1 cellular context compared by ENCODE assay signal in the genomic region with DNA sequence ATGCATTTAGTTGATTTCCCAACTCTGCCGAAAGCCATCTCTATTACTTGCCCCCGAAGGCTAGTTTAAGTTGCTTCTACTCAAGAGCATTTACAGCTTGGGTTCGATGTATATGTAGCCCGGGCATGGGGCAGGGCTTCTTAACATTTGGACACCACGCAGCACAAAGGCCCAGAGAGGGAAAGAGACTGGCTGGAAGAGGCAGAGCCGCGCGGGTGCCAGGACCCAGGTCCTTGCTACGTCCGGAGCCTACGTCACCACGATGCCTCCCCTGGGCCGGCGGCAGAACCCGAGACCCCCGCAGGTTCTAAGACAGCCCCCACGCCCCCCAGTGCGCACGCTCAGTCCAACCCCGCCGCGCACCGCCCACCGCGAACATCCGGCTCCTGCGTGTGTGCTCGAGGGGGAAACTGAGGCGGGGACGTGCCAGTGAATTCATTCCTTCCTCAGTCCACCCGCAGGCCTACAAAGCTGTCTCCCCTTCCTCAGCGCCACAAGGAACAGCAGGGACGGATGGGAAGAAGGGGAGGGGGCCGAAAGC.
TF ChIP-seq lines count a peak whose summit lies in the region.

No MANE protein-coding gene starts in this region.

TF ChIP-seq in GM12878, 131 proteins besides CTCF, POLR2A, EP300 and RAD21 (continues in another document):
- TF ChIP-seq ZNF622 (IDR thresholded peaks at IDR 0.05) (no peak), TCF7 (IDR thresholded peaks at IDR 0.05; ENCODE audit: borderline replicate concordance) (no peak), SIN3A (IDR thresholded peaks at IDR 0.05; ENCODE audit: low read depth, low read length) (0 out of 2 replicates have a peak, but pooled peaks have one; percentile 14), CREB1 (IDR thresholded peaks at IDR 0.05; ENCODE audit: low read depth) (no peak; the same call in 1 of the 2 replicates), MYB (IDR thresholded peaks at IDR 0.05; ENCODE audit: borderline replicate concordance, low read depth, low read length) (no peak), RUNX3 (IDR thresholded peaks at IDR 0.05; ENCODE audit: low read length) (no peak), NFXL1 (IDR thresholded peaks at IDR 0.05; ENCODE audit: borderline replicate concordance) (peak; percentile 56; the same call in 1 of the 2 replicates), TAF1 (IDR thresholded peaks at IDR 0.05; ENCODE audit: borderline replicate concordance, low read depth, low read length) (no peak), ZBED1 (IDR thresholded peaks at IDR 0.05; ENCODE audit: borderline replicate concordance) (no peak), TBL1XR1 (IDR thresholded peaks at IDR 0.05; ENCODE audit: low read depth, low read length) (peak; percentile 43; the same call in 1 of the 2 replicates), CHD2 (IDR thresholded peaks at IDR 0.05; ENCODE audit: borderline replicate concordance, low read depth, low read length) (no peak), ZNF207 (IDR thresholded peaks at IDR 0.05; ENCODE audit: borderline replicate concordance) (no peak), PBX3 (IDR thresholded peaks at IDR 0.05; ENCODE audit: insufficient replicate concordance, low read depth, low read length) (no peak), MXI1 (IDR thresholded peaks at IDR 0.05; ENCODE audit: low read depth, low read length) (0 out of 2 replicates have a peak, but pooled peaks have one; percentile 1), SREBF2 (IDR thresholded peaks at IDR 0.05; ENCODE audit: low read length) (no peak), IRF5 (IDR thresholded peaks at IDR 0.05; ENCODE audit: borderline replicate concordance) (no peak), YY1 (IDR thresholded peaks at IDR 0.05; ENCODE audit: low read depth, low read length) (no peak), SRF (IDR thresholded peaks at IDR 0.05; ENCODE audit: low read depth in 2 of 2, low read length in 2 of 2) (no peak), RELB (IDR thresholded peaks at IDR 0.05; ENCODE audit: low read depth) (peak; percentile 42; the same call in 1 of the 2 replicates), MEF2B (IDR thresholded peaks at IDR 0.05; ENCODE audit: partially characterized antibody, poor library complexity, severe bottlenecking) (no peak), MYC (IDR thresholded peaks at IDR 0.05; ENCODE audit: insufficient read depth, insufficient read length, insufficient replicate concordance, low read length, severe bottlenecking) (peak; percentile 11)
- TF ChIP-seq, protein P1, sequence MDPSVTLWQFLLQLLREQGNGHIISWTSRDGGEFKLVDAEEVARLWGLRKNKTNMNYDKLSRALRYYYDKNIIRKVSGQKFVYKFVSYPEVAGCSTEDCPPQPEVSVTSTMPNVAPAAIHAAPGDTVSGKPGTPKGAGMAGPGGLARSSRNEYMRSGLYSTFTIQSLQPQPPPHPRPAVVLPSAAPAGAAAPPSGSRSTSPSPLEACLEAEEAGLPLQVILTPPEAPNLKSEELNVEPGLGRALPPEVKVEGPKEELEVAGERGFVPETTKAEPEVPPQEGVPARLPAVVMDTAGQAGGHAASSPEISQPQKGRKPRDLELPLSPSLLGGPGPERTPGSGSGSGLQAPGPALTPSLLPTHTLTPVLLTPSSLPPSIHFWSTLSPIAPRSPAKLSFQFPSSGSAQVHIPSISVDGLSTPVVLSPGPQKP (IDR thresholded peaks at IDR 0.05; ENCODE audit: low read depth, low read length) = 0 out of 2 replicates have a peak, but pooled peaks have one; percentile 49
- TF ChIP-seq, protein P2, sequence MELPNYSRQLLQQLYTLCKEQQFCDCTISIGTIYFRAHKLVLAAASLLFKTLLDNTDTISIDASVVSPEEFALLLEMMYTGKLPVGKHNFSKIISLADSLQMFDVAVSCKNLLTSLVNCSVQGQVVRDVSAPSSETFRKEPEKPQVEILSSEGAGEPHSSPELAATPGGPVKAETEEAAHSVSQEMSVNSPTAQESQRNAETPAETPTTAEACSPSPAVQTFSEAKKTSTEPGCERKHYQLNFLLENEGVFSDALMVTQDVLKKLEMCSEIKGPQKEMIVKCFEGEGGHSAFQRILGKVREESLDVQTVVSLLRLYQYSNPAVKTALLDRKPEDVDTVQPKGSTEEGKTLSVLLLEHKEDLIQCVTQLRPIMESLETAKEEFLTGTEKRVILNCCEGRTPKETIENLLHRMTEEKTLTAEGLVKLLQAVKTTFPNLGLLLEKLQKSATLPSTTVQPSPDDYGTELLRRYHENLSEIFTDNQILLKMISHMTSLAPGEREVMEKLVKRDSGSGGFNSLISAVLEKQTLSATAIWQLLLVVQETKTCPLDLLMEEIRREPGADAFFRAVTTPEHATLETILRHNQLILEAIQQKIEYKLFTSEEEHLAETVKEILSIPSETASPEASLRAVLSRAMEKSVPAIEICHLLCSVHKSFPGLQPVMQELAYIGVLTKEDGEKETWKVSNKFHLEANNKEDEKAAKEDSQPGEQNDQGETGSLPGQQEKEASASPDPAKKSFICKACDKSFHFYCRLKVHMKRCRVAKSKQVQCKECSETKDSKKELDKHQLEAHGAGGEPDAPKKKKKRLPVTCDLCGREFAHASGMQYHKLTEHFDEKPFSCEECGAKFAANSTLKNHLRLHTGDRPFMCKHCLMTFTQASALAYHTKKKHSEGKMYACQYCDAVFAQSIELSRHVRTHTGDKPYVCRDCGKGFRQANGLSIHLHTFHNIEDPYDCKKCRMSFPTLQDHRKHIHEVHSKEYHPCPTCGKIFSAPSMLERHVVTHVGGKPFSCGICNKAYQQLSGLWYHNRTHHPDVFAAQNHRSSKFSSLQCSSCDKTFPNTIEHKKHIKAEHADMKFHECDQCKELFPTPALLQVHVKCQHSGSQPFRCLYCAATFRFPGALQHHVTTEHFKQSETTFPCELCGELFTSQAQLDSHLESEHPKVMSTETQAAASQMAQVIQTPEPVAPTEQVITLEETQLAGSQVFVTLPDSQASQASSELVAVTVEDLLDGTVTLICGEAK (IDR thresholded peaks at IDR 0.05; ENCODE audit: borderline replicate concordance) = 0 out of 2 replicates have a peak, but pooled peaks have one; percentile 19
- TF ChIP-seq, protein P3, sequence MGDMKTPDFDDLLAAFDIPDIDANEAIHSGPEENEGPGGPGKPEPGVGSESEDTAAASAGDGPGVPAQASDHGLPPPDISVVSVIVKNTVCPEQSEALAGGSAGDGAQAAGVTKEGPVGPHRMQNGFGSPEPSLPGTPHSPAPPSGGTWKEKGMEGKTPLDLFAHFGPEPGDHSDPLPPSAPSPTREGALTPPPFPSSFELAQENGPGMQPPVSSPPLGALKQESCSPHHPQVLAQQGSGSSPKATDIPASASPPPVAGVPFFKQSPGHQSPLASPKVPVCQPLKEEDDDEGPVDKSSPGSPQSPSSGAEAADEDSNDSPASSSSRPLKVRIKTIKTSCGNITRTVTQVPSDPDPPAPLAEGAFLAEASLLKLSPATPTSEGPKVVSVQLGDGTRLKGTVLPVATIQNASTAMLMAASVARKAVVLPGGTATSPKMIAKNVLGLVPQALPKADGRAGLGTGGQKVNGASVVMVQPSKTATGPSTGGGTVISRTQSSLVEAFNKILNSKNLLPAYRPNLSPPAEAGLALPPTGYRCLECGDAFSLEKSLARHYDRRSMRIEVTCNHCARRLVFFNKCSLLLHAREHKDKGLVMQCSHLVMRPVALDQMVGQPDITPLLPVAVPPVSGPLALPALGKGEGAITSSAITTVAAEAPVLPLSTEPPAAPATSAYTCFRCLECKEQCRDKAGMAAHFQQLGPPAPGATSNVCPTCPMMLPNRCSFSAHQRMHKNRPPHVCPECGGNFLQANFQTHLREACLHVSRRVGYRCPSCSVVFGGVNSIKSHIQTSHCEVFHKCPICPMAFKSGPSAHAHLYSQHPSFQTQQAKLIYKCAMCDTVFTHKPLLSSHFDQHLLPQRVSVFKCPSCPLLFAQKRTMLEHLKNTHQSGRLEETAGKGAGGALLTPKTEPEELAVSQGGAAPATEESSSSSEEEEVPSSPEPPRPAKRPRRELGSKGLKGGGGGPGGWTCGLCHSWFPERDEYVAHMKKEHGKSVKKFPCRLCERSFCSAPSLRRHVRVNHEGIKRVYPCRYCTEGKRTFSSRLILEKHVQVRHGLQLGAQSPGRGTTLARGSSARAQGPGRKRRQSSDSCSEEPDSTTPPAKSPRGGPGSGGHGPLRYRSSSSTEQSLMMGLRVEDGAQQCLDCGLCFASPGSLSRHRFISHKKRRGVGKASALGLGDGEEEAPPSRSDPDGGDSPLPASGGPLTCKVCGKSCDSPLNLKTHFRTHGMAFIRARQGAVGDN (IDR thresholded peaks at IDR 0.05) = no peak
- TF ChIP-seq, protein P4, sequence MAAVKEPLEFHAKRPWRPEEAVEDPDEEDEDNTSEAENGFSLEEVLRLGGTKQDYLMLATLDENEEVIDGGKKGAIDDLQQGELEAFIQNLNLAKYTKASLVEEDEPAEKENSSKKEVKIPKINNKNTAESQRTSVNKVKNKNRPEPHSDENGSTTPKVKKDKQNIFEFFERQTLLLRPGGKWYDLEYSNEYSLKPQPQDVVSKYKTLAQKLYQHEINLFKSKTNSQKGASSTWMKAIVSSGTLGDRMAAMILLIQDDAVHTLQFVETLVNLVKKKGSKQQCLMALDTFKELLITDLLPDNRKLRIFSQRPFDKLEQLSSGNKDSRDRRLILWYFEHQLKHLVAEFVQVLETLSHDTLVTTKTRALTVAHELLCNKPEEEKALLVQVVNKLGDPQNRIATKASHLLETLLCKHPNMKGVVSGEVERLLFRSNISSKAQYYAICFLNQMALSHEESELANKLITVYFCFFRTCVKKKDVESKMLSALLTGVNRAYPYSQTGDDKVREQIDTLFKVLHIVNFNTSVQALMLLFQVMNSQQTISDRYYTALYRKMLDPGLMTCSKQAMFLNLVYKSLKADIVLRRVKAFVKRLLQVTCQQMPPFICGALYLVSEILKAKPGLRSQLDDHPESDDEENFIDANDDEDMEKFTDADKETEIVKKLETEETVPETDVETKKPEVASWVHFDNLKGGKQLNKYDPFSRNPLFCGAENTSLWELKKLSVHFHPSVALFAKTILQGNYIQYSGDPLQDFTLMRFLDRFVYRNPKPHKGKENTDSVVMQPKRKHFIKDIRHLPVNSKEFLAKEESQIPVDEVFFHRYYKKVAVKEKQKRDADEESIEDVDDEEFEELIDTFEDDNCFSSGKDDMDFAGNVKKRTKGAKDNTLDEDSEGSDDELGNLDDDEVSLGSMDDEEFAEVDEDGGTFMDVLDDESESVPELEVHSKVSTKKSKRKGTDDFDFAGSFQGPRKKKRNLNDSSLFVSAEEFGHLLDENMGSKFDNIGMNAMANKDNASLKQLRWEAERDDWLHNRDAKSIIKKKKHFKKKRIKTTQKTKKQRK (IDR thresholded peaks at IDR 0.05; ENCODE audit: low read depth, low read length) = no peak
- TF ChIP-seq, protein P5, sequence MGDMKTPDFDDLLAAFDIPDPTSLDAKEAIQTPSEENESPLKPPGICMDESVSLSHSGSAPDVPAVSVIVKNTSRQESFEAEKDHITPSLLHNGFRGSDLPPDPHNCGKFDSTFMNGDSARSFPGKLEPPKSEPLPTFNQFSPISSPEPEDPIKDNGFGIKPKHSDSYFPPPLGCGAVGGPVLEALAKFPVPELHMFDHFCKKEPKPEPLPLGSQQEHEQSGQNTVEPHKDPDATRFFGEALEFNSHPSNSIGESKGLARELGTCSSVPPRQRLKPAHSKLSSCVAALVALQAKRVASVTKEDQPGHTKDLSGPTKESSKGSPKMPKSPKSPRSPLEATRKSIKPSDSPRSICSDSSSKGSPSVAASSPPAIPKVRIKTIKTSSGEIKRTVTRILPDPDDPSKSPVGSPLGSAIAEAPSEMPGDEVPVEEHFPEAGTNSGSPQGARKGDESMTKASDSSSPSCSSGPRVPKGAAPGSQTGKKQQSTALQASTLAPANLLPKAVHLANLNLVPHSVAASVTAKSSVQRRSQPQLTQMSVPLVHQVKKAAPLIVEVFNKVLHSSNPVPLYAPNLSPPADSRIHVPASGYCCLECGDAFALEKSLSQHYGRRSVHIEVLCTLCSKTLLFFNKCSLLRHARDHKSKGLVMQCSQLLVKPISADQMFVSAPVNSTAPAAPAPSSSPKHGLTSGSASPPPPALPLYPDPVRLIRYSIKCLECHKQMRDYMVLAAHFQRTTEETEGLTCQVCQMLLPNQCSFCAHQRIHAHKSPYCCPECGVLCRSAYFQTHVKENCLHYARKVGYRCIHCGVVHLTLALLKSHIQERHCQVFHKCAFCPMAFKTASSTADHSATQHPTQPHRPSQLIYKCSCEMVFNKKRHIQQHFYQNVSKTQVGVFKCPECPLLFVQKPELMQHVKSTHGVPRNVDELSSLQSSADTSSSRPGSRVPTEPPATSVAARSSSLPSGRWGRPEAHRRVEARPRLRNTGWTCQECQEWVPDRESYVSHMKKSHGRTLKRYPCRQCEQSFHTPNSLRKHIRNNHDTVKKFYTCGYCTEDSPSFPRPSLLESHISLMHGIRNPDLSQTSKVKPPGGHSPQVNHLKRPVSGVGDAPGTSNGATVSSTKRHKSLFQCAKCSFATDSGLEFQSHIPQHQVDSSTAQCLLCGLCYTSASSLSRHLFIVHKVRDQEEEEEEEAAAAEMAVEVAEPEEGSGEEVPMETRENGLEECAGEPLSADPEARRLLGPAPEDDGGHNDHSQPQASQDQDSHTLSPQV (IDR thresholded peaks at IDR 0.05) = no peak
